17 cellular contexts compared by ENCODE assay signal in the genomic region with DNA sequence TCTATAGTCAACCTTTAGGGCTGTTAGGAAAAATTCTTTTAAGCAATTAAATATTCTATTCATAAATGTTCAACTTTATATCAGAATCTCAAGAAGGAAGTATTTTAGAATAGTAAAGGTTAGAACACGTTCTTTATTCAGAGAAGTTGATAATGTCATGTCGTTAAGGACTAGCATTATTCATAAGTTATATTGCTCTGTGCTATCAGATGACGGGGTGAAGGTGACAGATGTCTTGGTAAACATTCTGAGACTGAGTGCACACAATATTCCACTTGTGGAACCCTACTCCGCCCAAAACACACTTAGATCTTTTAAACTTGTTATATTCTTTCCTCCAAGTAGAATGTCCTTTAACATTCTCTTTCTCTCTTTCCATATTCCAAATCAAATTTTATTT. TPM values are rescaled to one million over a fixed set of nuclear protein-coding genes. Genes with fewer than 3 reads are reported as not detected.
DNase-seq lines count a peak whose midpoint lies in the region; ATAC-seq, FAIRE-seq and TF ChIP-seq lines count a peak whose summit lies in the region.
"Had no signal": no experiment of that assay in that cellular context is flagged by ENCODE, and none has a peak within 500 bp of the region (broad histone marks: within the 10 kb centered on the region; RNA-seq: fewer than 3 reads in every experiment).

No MANE protein-coding gene starts in this region.

- no peaks in the 10 kb centered on the region for H3K4me1 Mint-ChIP-seq in activated CD4-positive, alpha-beta T cell treated with anti-CD3 and anti-CD28 coated beads, Interleukin-2, amount 10 ng/mL, durations not matched to agents 24 days and 14 days
- H3K4me1 Mint-ChIP-seq in CD8-positive, alpha-beta T cell (ENCODE audit: low read depth): peaks cover 19% of the 10 kb centered on the region
- H3K4me1 Mint-ChIP-seq: GM23338 had no signal

- DNase-seq in activated CD4-positive, alpha-beta T cell treated with anti-CD3 and anti-CD28 coated beads, Interleukin-2, amount 10 ng/mL, durations not matched to agents 24 days and 14 days: peak; percentile 10
- DNase-seq in activated CD4-positive, alpha-beta T cell treated with anti-CD3 and anti-CD28 coated beads for 4 hours: no peak
- DNase-seq in NCI-H2171 (lab: John Stamatoyannopoulos, UW) (peak; percentile 23), colonic mucosa (no peak), small intestine (peak; percentile 81)
- DNase-seq in CD8-positive, alpha-beta T cell: no peak
- DNase-seq: C1 segment of cervical spinal cord; CD4-positive, alpha-beta T cell; DND-41; GDM1; H7 had no signal

- no peaks in the 10 kb centered on the region for H3K4me1 ChIP-seq in colonic mucosa
- H3K4me1 ChIP-seq in small intestine (ENCODE audit: control insufficient read depth in 2 of 2, insufficient read depth in 1 of 2, low read depth in 1 of 2, low read length in 1 of 2): no peaks in the 10 kb centered on the region
- H3K4me1 ChIP-seq in CD8-positive, alpha-beta T cell (ENCODE audit: insufficient read depth, low read length): no peaks in the 10 kb centered on the region

- intact Hi-C loops in activated CD4-positive, alpha-beta T cell treated with anti-CD3 and anti-CD28 coated beads, Interleukin-2, amount 10 ng/mL, durations not matched to agents 24 days and 14 days (cut with micrococcal nuclease): no loop called here
- intact Hi-C loops in colonic mucosa (cut with DNase I): no loop called here
- intact Hi-C loops in CD8-positive, alpha-beta T cell (cut with DNase I, micrococcal nuclease): loop anchor here in 1 of 2 experiments (10.0 kb wide), 2 partner anchors 332 to 422 kb away; no protein-coding TSS in a partner anchor

- H3K27ac Mint-ChIP-seq in activated CD4-positive, alpha-beta T cell treated with anti-CD3 and anti-CD28 coated beads, Interleukin-2, amount 10 ng/mL, durations not matched to agents 24 days and 14 days: no peak overlapping the region
- H3K27ac Mint-ChIP-seq in CD8-positive, alpha-beta T cell: no peak overlapping the region
- H3K27ac Mint-ChIP-seq: B cell; CD4-positive, alpha-beta T cell; GM23338 had no signal

- POLR2A ChIA-PET in CD8-positive, alpha-beta T cell (lab: Charles Lee): interaction anchor here (1.2 kb wide), 1 partner anchor 8 kb away, joined by 4 read pairs; a partner anchor contains a TSS

- H3K27me3 ChIP-seq in colonic mucosa: no peaks in the 10 kb centered on the region
- H3K27me3 ChIP-seq in small intestine (ENCODE audit: control insufficient read depth in 2 of 2, insufficient read depth in 2 of 2, low read length in 2 of 2): no peaks in the 10 kb centered on the region
- H3K27me3 ChIP-seq in CD8-positive, alpha-beta T cell (ENCODE audit: insufficient read depth, low read length): no peaks in the 10 kb centered on the region

- 14 to 68% (median 50%) methylated on average over 4 of the region's 4 CpGs for WGBS in small intestine, 3 donors

- H3K9me3 ChIP-seq in colonic mucosa: no peaks in the 10 kb centered on the region
- H3K9me3 ChIP-seq in small intestine (ENCODE audit: control insufficient read depth, low read depth): no peaks in the 10 kb centered on the region
- no peaks in the 10 kb centered on the region for H3K9me3 ChIP-seq in CD8-positive, alpha-beta T cell (ENCODE audit: low read length)

- no peak for TF ChIP-seq CTCF in colonic mucosa (IDR thresholded peaks at IDR 0.05)
- TF ChIP-seq CTCF in CD8-positive, alpha-beta T cell (IDR thresholded peaks at IDR 0.05): no peak

- CTCF ChIA-PET in CD8-positive, alpha-beta T cell (lab: Charles Lee): no interaction called here

- peaks cover 34% of the 10 kb centered on the region for H3K36me3 Mint-ChIP-seq in activated CD4-positive, alpha-beta T cell treated with anti-CD3 and anti-CD28 coated beads, Interleukin-2, amount 10 ng/mL, durations not matched to agents 24 days and 14 days (ENCODE audit: low read depth)
- H3K36me3 Mint-ChIP-seq in CD8-positive, alpha-beta T cell: peaks cover 49% of the 10 kb centered on the region

- no peaks in the 10 kb centered on the region for H3K27me3 Mint-ChIP-seq in activated CD4-positive, alpha-beta T cell treated with anti-CD3 and anti-CD28 coated beads, Interleukin-2, amount 10 ng/mL, durations not matched to agents 24 days and 14 days
- H3K27me3 Mint-ChIP-seq in CD8-positive, alpha-beta T cell (ENCODE audit: low read depth): no peaks in the 10 kb centered on the region
- H3K27me3 Mint-ChIP-seq: B cell; CD4-positive, alpha-beta T cell had no signal

- H3K4me3 ChIP-seq in colonic mucosa (no peak overlapping the region), small intestine (ENCODE audit: low read depth in 1 of 2, low read length in 2 of 2) (no peak overlapping the region)
- H3K4me3 ChIP-seq in CD8-positive, alpha-beta T cell (ENCODE audit: low read depth, low read length): no peak overlapping the region
- H3K4me3 ChIP-seq: GM23338 had no signal

- no peak overlapping the region for H3K4me3 Mint-ChIP-seq in activated CD4-positive, alpha-beta T cell treated with anti-CD3 and anti-CD28 coated beads, Interleukin-2, amount 10 ng/mL, durations not matched to agents 24 days and 14 days
- H3K4me3 Mint-ChIP-seq in CD8-positive, alpha-beta T cell: no peak overlapping the region
- H3K4me3 Mint-ChIP-seq: B cell; CD4-positive, alpha-beta T cell; GM23338 had no signal

- no peaks in the 10 kb centered on the region for H3K36me3 ChIP-seq in colonic mucosa
- peaks cover 4 to 7% of the 10 kb centered on the region in 2 donors for H3K36me3 ChIP-seq in small intestine (ENCODE audit: control insufficient read depth in 2 of 2, insufficient read depth in 2 of 2, low read length in 2 of 2)
- peaks cover 7% of the 10 kb centered on the region for H3K36me3 ChIP-seq in CD8-positive, alpha-beta T cell (ENCODE audit: insufficient read depth, low read length)

- no peaks in the 10 kb centered on the region for H3K9me3 Mint-ChIP-seq in activated CD4-positive, alpha-beta T cell treated with anti-CD3 and anti-CD28 coated beads, Interleukin-2, amount 10 ng/mL, durations not matched to agents 24 days and 14 days
- no peaks in the 10 kb centered on the region for H3K9me3 Mint-ChIP-seq in CD8-positive, alpha-beta T cell
- H3K9me3 Mint-ChIP-seq: CD4-positive, alpha-beta T cell; GM23338 had no signal

- no peak overlapping the region for H3K9ac ChIP-seq in colonic mucosa (ENCODE audit: low read depth in 2 of 2, low read length in 2 of 2)

- FAIRE-seq in small intestine (lab: Jason Lieb, UNC): peak; percentile 65
- FAIRE-seq: HepG2, HTR-8/SVneo had no signal

- ATAC-seq in HG02798 (IDR thresholded peaks at IDR 0.05; ENCODE audit: poor library complexity, unreplicated experiment) (no peak), HG03039 (IDR thresholded peaks at IDR 0.05; ENCODE audit: unreplicated experiment) (no peak)
- ATAC-seq in CD8-positive, alpha-beta T cell: no peak
- ATAC-seq: GM23338, HepG2 had no signal

- peak overlapping the region; percentile 34 for H3K27ac ChIP-seq in colonic mucosa
- H3K27ac ChIP-seq in small intestine (ENCODE audit: low read depth in 1 of 2, low read length in 1 of 2): no peak overlapping the region
- no peak overlapping the region for H3K27ac ChIP-seq in CD8-positive, alpha-beta T cell (ENCODE audit: low read depth, low read length)

RNA-seq across cellular contexts. Expression of a gene that starts 7.9 kb away (rescaled TPM):
- 16.5 TPM in 2 replicates for total RNA-seq in activated CD4-positive, alpha-beta T cell treated with anti-CD3 and anti-CD28 coated beads, Interleukin-2, amount 10 ng/mL, durations not matched to agents 24 days and 14 days
- 10 to 100 TPM in 1 of 2 donors, 1 to 10 TPM in 1; 9.7 to 11.7 TPM for total RNA-seq in colonic mucosa
- 1 to 10 TPM; 3.0 to 3.8 (median 3.5) TPM for polyA plus RNA-seq in small intestine
- total RNA-seq in CD8-positive, alpha-beta T cell: 1 to 10 TPM; 6.8 to 8.1 TPM

Comparison
In these comparisons a context has a peak if more than half of its experiments do, and no peak if none do; other contexts are left out.
1. DNase-seq: peak in activated CD4-positive, alpha-beta T cell treated with anti-CD3 and anti-CD28 coated beads, Interleukin-2, amount 10 ng/mL, durations not matched to agents 24 days and 14 days (single experiment), NCI-H2171 (single experiment) and small intestine (single experiment); none in activated CD4-positive, alpha-beta T cell treated with anti-CD3 and anti-CD28 coated beads for 4 hours (0 of 2), colonic mucosa (single experiment) and CD8-positive, alpha-beta T cell (0 of 7).